Comparison of ENCODE assay signal across 1 cellular context in genomic region chr9:122262073-122262472, GRCh38.
TF ChIP-seq lines count a peak whose summit lies in the region.

No MANE protein-coding gene starts in this region.

TF ChIP-seq in WTC11, 78 proteins besides CTCF, POLR2A, EP300 and RAD21:
- TF ChIP-seq NFATC4 (CRISPR knock-in tag; IDR thresholded peaks at IDR 0.05), result no peak
- TF ChIP-seq SP1 (CRISPR knock-in tag; conservative IDR thresholded peaks at IDR 0.05), result no peak
- TF ChIP-seq RORB (CRISPR knock-in tag; IDR thresholded peaks at IDR 0.05), result no peak
- no peak for TF ChIP-seq JUN (CRISPR knock-in tag; IDR thresholded peaks at IDR 0.05)
- no peak for TF ChIP-seq ZSCAN18 (CRISPR knock-in tag; IDR thresholded peaks at IDR 0.05)
- TF ChIP-seq FOXP4 (CRISPR knock-in tag; IDR thresholded peaks at IDR 0.05), result no peak
